ENCODE assay signal across 8 cellular contexts in the genomic region with DNA sequence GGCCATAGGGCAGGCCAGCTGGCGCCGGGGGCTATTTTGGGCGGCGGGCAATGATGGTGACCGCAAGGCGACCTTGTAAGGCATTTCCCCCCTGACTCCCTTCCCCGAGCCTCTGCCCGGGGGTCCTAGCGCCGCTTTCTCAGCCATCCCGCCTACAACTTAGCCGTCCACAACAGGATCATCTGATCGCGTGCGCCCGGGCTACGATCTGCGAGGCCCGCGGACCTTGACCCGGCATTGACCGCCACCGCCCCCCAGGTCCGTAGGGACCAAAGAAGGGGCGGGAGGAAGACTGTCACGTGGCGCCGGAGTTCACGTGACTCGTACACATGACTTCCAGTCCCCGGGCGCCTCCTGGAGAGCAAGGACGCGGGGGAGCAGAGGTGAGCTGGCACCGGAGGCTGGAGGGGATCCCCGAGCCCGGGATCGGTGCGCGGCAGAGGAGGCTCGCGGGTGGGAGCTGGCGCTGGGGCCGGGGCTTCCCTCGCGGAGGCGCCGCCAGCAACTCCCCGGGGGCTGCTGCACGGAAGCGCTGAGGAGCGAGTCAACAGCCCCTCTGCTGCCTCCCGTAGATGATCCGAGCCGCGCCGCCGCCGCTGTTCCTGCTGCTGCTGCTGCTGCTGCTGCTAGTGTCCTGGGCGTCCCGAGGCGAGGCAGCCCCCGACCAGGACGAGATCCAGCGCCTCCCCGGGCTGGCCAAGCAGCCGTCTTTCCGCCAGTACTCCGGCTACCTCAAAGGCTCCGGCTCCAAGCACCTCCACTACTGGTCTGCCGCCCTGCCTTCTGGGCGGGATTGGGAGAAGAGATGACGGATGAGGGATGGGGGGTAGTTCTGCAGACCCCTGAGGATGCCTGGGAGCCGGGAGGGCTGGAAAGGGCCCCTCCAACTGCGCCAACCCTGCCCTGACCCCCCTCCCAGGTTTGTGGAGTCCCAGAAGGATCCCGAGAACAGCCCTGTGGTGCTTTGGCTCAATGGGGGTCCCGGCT. TPM values are rescaled to one million over a fixed set of nuclear protein-coding genes. Genes with fewer than 3 reads are reported as not detected.
A peak's percentile ranks its signal among the peaks of the same experiment; 100 is the strongest.
DNase-seq lines count a peak whose midpoint lies in the region; ATAC-seq lines count a peak whose summit lies in the region.

TSS of gene CTSA (plus strand) at position 339 of the 987 bp plus-strand sequence. CDS start at position 573, 234 bp downstream.
A gene with protein sequence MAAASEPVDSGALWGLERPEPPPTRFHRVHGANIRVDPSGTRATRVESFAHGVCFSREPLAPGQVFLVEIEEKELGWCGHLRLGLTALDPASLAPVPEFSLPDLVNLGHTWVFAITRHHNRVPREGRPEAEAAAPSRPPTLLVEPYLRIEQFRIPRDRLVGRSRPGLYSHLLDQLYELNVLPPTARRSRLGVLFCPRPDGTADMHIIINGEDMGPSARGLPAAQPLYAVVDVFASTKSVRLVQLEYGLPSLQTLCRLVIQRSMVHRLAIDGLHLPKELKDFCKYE (minus strand): TSS at position 212 of the 987 bp plus-strand sequence. CDS start 217 bp downstream, outside the sequence.

- peak within 1 kb of the TSS; percentile 91 for H3K9ac ChIP-seq in endocrine pancreas (ENCODE audit: control insufficient read depth, insufficient read depth, low read length)

- H3K36me3 ChIP-seq in endocrine pancreas (ENCODE audit: control insufficient read depth, insufficient read depth, low read length), result no peaks in the 10 kb centered on the region

- no peaks in the 10 kb centered on the region for H3K4me1 ChIP-seq in endocrine pancreas (ENCODE audit: control insufficient read depth, insufficient read depth, low read length)

- peak; percentile 87 for ATAC-seq in GM19372 (IDR thresholded peaks at IDR 0.05; ENCODE audit: low read depth, unreplicated experiment)
- peak; percentile 71 for ATAC-seq in HG03571 (IDR thresholded peaks at IDR 0.05; ENCODE audit: unreplicated experiment)

- no peaks in the 10 kb centered on the region for H3K9me3 ChIP-seq in endocrine pancreas (ENCODE audit: control insufficient read depth, low read length)

- no peaks in the 10 kb centered on the region for H3K27me3 ChIP-seq in endocrine pancreas (ENCODE audit: control insufficient read depth, insufficient read depth, low read length)

- H3K4me3 ChIP-seq in endocrine pancreas (ENCODE audit: control insufficient read depth, insufficient read depth, low read length), result no peak within 1 kb of the TSS

- DNase-seq in CD1c-positive myeloid dendritic cell (ENCODE audit: extremely low spot score) (peak; percentile 89), NOMO-1 (lab: John Stamatoyannopoulos, UW; ENCODE audit: unreplicated experiment in 2 of 2) (peak; percentile 59 to 70), mesenteric fat pad (ENCODE audit: low spot score) (peak; percentile 96)
- DNase-seq in activated CD8-positive, alpha-beta memory T cell treated with anti-CD3 and anti-CD28 coated beads, Interleukin-2, amount 50 U/mL, for 1 hour (ENCODE audit: extremely low read depth), result peak; percentile 56
- DNase-seq in stimulated activated CD8-positive, alpha-beta memory T cell treated with anti-CD3 and anti-CD28 coated beads, Interleukin-15, amount 100 ng/mL, for 1 hour (ENCODE audit: low read depth), result peak; percentile 70

RNA-seq across cellular contexts. Expression of gene CTSA, which starts in this region (rescaled TPM):
- 160 TPM for total RNA-seq in mesenteric fat pad

RNA-seq across cellular contexts. Expression of the second gene that starts in this region (rescaled TPM):
- 17.0 TPM for total RNA-seq in mesenteric fat pad
